In the genomic region with DNA sequence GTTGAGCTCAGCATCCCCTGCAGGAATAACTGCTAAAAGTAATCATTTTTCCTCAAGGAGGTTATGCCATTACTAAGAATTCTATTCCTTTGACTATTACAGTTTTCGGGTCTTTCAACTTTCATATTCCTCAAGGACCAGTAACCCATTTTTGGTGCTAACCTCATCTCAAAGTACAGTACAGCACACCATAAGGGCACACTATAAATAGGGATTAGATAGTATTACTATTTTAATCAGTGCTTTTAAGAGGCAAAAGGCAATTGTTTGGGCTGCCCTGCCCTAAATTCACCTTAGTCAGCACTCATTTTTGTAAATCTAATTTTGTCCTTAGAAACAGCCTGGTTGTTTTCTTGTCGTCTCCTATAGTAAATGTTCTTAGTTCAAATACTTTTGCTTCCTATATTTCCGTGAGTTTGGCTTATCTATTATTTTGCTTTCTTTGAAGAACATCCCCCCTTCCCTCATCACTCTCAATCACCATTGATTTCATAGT, we compare ENCODE assay signal across 20 cellular contexts. TPM values are rescaled to one million over a fixed set of nuclear protein-coding genes. Genes with fewer than 3 reads are reported as not detected.
A peak's percentile ranks its signal among the peaks of the same experiment; 100 is the strongest.
DNase-seq lines count a peak whose midpoint lies in the region; ATAC-seq, FAIRE-seq and TF ChIP-seq lines count a peak whose summit lies in the region.
"Had no signal": no experiment of that assay in that cellular context is flagged by ENCODE, and none has a peak within 500 bp of the region (broad histone marks: within the 10 kb centered on the region; RNA-seq: fewer than 3 reads in every experiment).

No MANE protein-coding gene starts in this region.

- peaks cover 0 to 11% (median 5%) of the 10 kb centered on the region in 3 donors for H3K4me1 ChIP-seq in skeletal muscle tissue (ENCODE audit: control insufficient read depth in 3 of 3, insufficient read depth in 3 of 3, low read length in 3 of 3)

- no peak overlapping the region for H3K4me3 ChIP-seq in coronary artery
- no peak overlapping the region for H3K4me3 ChIP-seq in skeletal muscle tissue (ENCODE audit: low read length in 3 of 3)
- H3K4me3 ChIP-seq: SK-N-MC had no signal

- intact Hi-C loops in left ventricle myocardium superior (cut with micrococcal nuclease): no loop called here

- in situ Hi-C loops in GM13976 (cut with MboI; ENCODE audit: low sequenced_read_pairs, unreplicated experiment): no loop called here

- DNase-seq in NCI-H82 (lab: John Stamatoyannopoulos, UW) (peak; percentile 34), coronary artery (ENCODE audit: low spot score) (no peak), left ventricle myocardium superior (no peak), HTR-8/SVneo (ENCODE audit: insufficient read length, low spot score) (no peak), A172 (ENCODE audit: low spot score) (no peak), GM13976 (ENCODE audit: low spot score) (no peak)
- DNase-seq: CD4-positive, CD25-positive, alpha-beta regulatory T cell; EL; GF-D8; H7; HFFc6; NCI-H1105; NCI-H1694; NCI-H2081; NCI-H2171 treated with DMSO at 0.1 percent for 48 hours; NCI-H524 treated with DMSO at 0.1 percent for 48 hours; SHP77 treated with DMSO at 0.1 percent for 48 hours had no signal

- H3K27ac ChIP-seq in coronary artery (peak overlapping the region; percentile 33 to 72), skeletal muscle tissue (ENCODE audit: low read depth, low read length) (peak overlapping the region; percentile 41)
- H3K27ac ChIP-seq: KMS-11, SK-N-MC had no signal

- ATAC-seq in left ventricle myocardium superior: peak; percentile 86

- peaks cover 0 to 2% (median 0%) of the 10 kb centered on the region in 3 donors for H3K36me3 ChIP-seq in skeletal muscle tissue (ENCODE audit: control insufficient read depth in 3 of 3, insufficient read depth in 3 of 3, low read length in 3 of 3)

- TF ChIP-seq CTCF in coronary artery (IDR thresholded peaks at IDR 0.05) (no peak), GM13976 (IDR thresholded peaks at IDR 0.05; ENCODE audit: borderline replicate concordance, control extremely low read depth, extremely low read depth, insufficient read depth, missing control alignments) (no peak)

- no peak for FAIRE-seq in HTR-8/SVneo (lab: Jason Lieb, UNC)

- no peaks in the 10 kb centered on the region for H3K27me3 ChIP-seq in skeletal muscle tissue (ENCODE audit: control insufficient read depth in 3 of 3, insufficient read depth in 3 of 3, low read length in 3 of 3)

- no peaks in the 10 kb centered on the region for H3K9me3 ChIP-seq in skeletal muscle tissue (ENCODE audit: control insufficient read depth in 3 of 3, low read length in 3 of 3)

- no peak overlapping the region for H3K9ac ChIP-seq in skeletal muscle tissue (ENCODE audit: low read depth in 1 of 3, low read length in 3 of 3)
- H3K9ac ChIP-seq: KMS-11 had no signal

RNA-seq across cellular contexts. Expression of a gene that starts 13.6 kb away (rescaled TPM):
- total RNA-seq in left ventricle myocardium superior (17.3 TPM), skeletal muscle tissue (21.9 TPM)
- 5.8 and 6.3 TPM in 2 replicates for total RNA-seq in A172 (2014; rRNA removed; shearing (Covaris generic))
